Comparison of ENCODE assay signal across 14 cellular contexts in the genomic region with DNA sequence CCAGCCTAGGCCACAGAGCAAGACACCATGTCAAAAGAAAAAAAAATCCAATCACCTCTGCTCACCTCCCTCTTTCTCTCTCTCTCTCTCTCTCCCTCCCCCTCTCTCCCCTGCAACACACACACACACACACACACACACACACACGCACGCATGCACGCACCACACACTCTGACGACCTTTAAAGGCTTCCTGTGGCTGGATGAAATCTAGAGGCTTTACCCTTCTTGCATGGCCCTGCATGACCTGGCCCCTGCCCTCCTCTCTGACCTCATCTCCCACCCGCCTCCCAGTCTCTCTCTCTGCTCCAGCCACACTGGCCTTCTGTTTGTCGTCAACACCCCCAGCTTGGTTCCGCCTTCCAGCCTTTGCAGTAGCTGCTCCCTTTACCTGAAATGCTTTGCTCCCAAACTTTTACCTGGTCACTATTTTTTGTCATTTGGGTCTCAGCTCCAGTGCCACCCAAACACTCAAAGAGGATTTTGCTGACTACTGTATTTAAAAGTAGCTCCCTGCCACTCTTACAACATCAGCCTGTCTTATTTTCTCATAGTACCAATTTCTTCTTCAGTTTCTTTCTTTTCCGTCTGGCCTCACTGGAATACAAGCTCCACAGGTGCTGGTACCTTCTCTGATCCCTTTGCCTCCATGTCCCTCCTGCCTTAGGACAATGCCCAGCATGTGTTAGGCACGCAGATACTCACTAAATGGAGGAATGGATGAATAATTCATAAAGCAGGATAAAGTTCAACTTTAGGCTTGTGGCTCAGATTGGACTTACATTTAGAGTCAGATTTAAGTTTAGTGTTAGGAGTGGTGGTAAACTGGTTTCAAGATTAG. TPM values are rescaled to one million over a fixed set of nuclear protein-coding genes. Genes with fewer than 3 reads are reported as not detected.
DNase-seq lines count a peak whose midpoint lies in the region; ATAC-seq, FAIRE-seq and TF ChIP-seq lines count a peak whose summit lies in the region.
"Had no signal": no experiment of that assay in that cellular context is flagged by ENCODE, and none has a peak within 500 bp of the region (broad histone marks: within the 10 kb centered on the region; RNA-seq: fewer than 3 reads in every experiment).

No MANE protein-coding gene starts in this region.

- peak overlapping the region; percentile 4 for H3K4me3 Mint-ChIP-seq in activated CD4-positive, alpha-beta memory T cell treated with anti-CD3 and anti-CD28 coated beads, Interleukin-2, amount 10 ng/mL, durations not matched to agents 7 days and 5 days
- H3K4me3 Mint-ChIP-seq: nephron had no signal

- TF ChIP-seq CTCF in lower lobe of right lung (IDR thresholded peaks at IDR 0.05) = no peak

- no peaks in the 10 kb centered on the region for H4K20me1 ChIP-seq in BLaER1 treated with 17β-estradiol and CSF1 and Interleukin-3, amounts not matched to agents 10 nM and 100 nM

- CTCF ChIA-PET in activated CD4-positive, alpha-beta memory T cell treated with anti-CD3 and anti-CD28 coated beads, Interleukin-2, amount 10 ng/mL, durations not matched to agents 7 days and 5 days (lab: Charles Lee) = interaction anchor here (0.9 to 5.4 kb wide), 8 partner anchors 9 to 30 kb away, joined by 3 to 63 read pairs (median 8); a partner anchor contains a TSS

- ATAC-seq in lower lobe of right lung (peak in 1 of 2 donors; percentile 21), HG03354 (IDR thresholded peaks at IDR 0.05; ENCODE audit: poor library complexity, severe bottlenecking, unreplicated experiment) (no peak), left colon (no peak)
- ATAC-seq: PC-3 had no signal

- no peaks in the 10 kb centered on the region for H3K9me3 Mint-ChIP-seq in activated CD4-positive, alpha-beta memory T cell treated with anti-CD3 and anti-CD28 coated beads, Interleukin-2, amount 10 ng/mL, durations not matched to agents 7 days and 5 days
- H3K9me3 Mint-ChIP-seq: nephron had no signal

- peak overlapping the region in 9 of 11 experiments; percentile 11 to 56 (median 40); a peak in 13 of 22 replicates for H3K9ac ChIP-seq in BLaER1 treated with 17β-estradiol and CSF1 and Interleukin-3, amounts not matched to agents 10 nM and 100 nM

- H3K4me1 ChIP-seq in BLaER1 treated with 17β-estradiol and CSF1 and Interleukin-3, amounts not matched to agents 10 nM and 100 nM = peaks cover 83 to 100% (median 99%) of the 10 kb centered on the region in 10 experiments
- H3K4me1 ChIP-seq in lower lobe of right lung = peaks cover 12% of the 10 kb centered on the region

- no peaks in the 10 kb centered on the region for H3K9me3 ChIP-seq in BLaER1 treated with 17β-estradiol and CSF1 and Interleukin-3, amounts not matched to agents 10 nM and 100 nM (replicated peaks in 1 of 11)
- H3K9me3 ChIP-seq in lower lobe of right lung = no peaks in the 10 kb centered on the region

- H3K27ac Mint-ChIP-seq in activated CD4-positive, alpha-beta memory T cell treated with anti-CD3 and anti-CD28 coated beads, Interleukin-2, amount 10 ng/mL, durations not matched to agents 7 days and 5 days = peak overlapping the region; percentile 66

- no peak overlapping the region for H3K4me3 ChIP-seq in BLaER1 treated with 17β-estradiol and CSF1 and Interleukin-3, amounts not matched to agents 10 nM and 100 nM
- no peak overlapping the region for H3K4me3 ChIP-seq in lower lobe of right lung

- POLR2A ChIA-PET in activated CD4-positive, alpha-beta memory T cell treated with anti-CD3 and anti-CD28 coated beads, Interleukin-2, amount 10 ng/mL, durations not matched to agents 7 days and 5 days (lab: Charles Lee) = interaction anchor here (0.8 to 36.9 kb wide), 7 partner anchors 5 to 295 kb away, joined by 3 to 1578 read pairs (median 7); a partner anchor contains a TSS

- no peaks in the 10 kb centered on the region for H3K27me3 ChIP-seq in BLaER1 treated with 17β-estradiol and CSF1 and Interleukin-3, amounts not matched to agents 10 nM and 100 nM
- H3K27me3 ChIP-seq in lower lobe of right lung (ENCODE audit: low read depth) = no peaks in the 10 kb centered on the region

- peaks cover 47% of the 10 kb centered on the region for H3K27me3 Mint-ChIP-seq in activated CD4-positive, alpha-beta memory T cell treated with anti-CD3 and anti-CD28 coated beads, Interleukin-2, amount 10 ng/mL, durations not matched to agents 7 days and 5 days

- DNase-seq in GM19239 (ENCODE audit: insufficient read length, low spot score) (no peak), lower lobe of right lung (no peak), left colon (no peak), dedifferentiated amniotic fluid mesenchymal stem cell (ENCODE audit: extremely low spot score) (no peak), NCI-H1436 treated with DMSO at 0.1 percent for 48 hours (lab: John Stamatoyannopoulos, UW) (no peak)
- no peak for DNase-seq in activated CD4-positive, alpha-beta memory T cell treated with anti-CD3 and anti-CD28 coated beads, Interleukin-2, amount 10 ng/mL, durations not matched to agents 7 days and 5 days
- DNase-seq: cerebellar nuclear complex, NCI-H2171 treated with DMSO at 0.1 percent for 48 hours, PC-3 had no signal

- peak overlapping the region; percentile 77 to 98 (median 84) for H3K4me2 ChIP-seq in BLaER1 treated with 17β-estradiol and CSF1 and Interleukin-3, amounts not matched to agents 10 nM and 100 nM

- peaks cover 28% of the 10 kb centered on the region for H3K36me3 Mint-ChIP-seq in activated CD4-positive, alpha-beta memory T cell treated with anti-CD3 and anti-CD28 coated beads, Interleukin-2, amount 10 ng/mL, durations not matched to agents 7 days and 5 days (ENCODE audit: low read depth)

- peak; percentile 84 for FAIRE-seq in GM19239 (lab: Jason Lieb, UNC)

- peaks cover 64% of the 10 kb centered on the region for H3K4me1 Mint-ChIP-seq in activated CD4-positive, alpha-beta memory T cell treated with anti-CD3 and anti-CD28 coated beads, Interleukin-2, amount 10 ng/mL, durations not matched to agents 7 days and 5 days
- H3K4me1 Mint-ChIP-seq: nephron had no signal

- H3K27ac ChIP-seq in BLaER1 treated with 17β-estradiol and CSF1 and Interleukin-3, amounts not matched to agents 10 nM and 100 nM = peak overlapping the region; percentile 38 to 92 (median 74); a peak in 21 of 22 replicates
- peak overlapping the region; percentile 6 for H3K27ac ChIP-seq in lower lobe of right lung

- intact Hi-C loops in lower lobe of right lung (cut with DNase I) = no loop called here
- intact Hi-C loops in left colon (cut with DNase I, micrococcal nuclease) = no loop called here

- H3K36me3 ChIP-seq in BLaER1 treated with 17β-estradiol and CSF1 and Interleukin-3, amounts not matched to agents 10 nM and 100 nM = no peaks in the 10 kb centered on the region
- no peaks in the 10 kb centered on the region for H3K36me3 ChIP-seq in lower lobe of right lung

RNA-seq across cellular contexts. Expression of a gene that starts 4.3 kb away (rescaled TPM):
- 10 to 100 TPM; 37.2 to 38.4 TPM for total RNA-seq in activated CD4-positive, alpha-beta memory T cell treated with anti-CD3 and anti-CD28 coated beads, Interleukin-2, amount 10 ng/mL, durations not matched to agents 7 days and 5 days
- total RNA-seq in lower lobe of right lung = not detected
- total RNA-seq in left colon = under 1 TPM in 1 of 2 donors, not detected in 1; 0.36 TPM
- total RNA-seq: fibroblast of lung, H4, PC-3 had no signal

RNA-seq across cellular contexts. Expression of a gene that starts 7.6 kb away (rescaled TPM):
- 100 to 1,000 TPM; 124 to 130 TPM for total RNA-seq in activated CD4-positive, alpha-beta memory T cell treated with anti-CD3 and anti-CD28 coated beads, Interleukin-2, amount 10 ng/mL, durations not matched to agents 7 days and 5 days
- total RNA-seq in lower lobe of right lung (4.5 TPM), left colon (1 to 10 TPM in 1 of 2 donors, under 1 TPM in 1; 0.27 to 1.4 TPM)
- total RNA-seq: fibroblast of lung, H4, PC-3 had no signal

RNA-seq across cellular contexts. Expression of a gene that starts 14.5 kb away (rescaled TPM):
- total RNA-seq in activated CD4-positive, alpha-beta memory T cell treated with anti-CD3 and anti-CD28 coated beads, Interleukin-2, amount 10 ng/mL, durations not matched to agents 7 days and 5 days = 1,000 to 10,000 TPM; 1,185 to 1,194 TPM
- total RNA-seq in lower lobe of right lung = 10.0 TPM
- 1 to 10 TPM in 1 of 2 donors, under 1 TPM in 1; 0.70 to 3.0 TPM for total RNA-seq in left colon
- total RNA-seq: fibroblast of lung, H4 had no signal

RNA-seq across cellular contexts. Expression of a gene that starts 18.3 kb away (rescaled TPM):
- 10 to 100 TPM; 69.8 to 74.5 TPM for total RNA-seq in activated CD4-positive, alpha-beta memory T cell treated with anti-CD3 and anti-CD28 coated beads, Interleukin-2, amount 10 ng/mL, durations not matched to agents 7 days and 5 days
- total RNA-seq in lower lobe of right lung = 127 TPM
- 1 to 10 TPM; 2.4 to 5.8 TPM for total RNA-seq in left colon
- total RNA-seq: fibroblast of lung, H4, PC-3 had no signal

RNA-seq across cellular contexts. Expression of a gene that starts 20.3 kb away (rescaled TPM):
- total RNA-seq in activated CD4-positive, alpha-beta memory T cell treated with anti-CD3 and anti-CD28 coated beads, Interleukin-2, amount 10 ng/mL, durations not matched to agents 7 days and 5 days = 10 to 100 TPM; 22.8 to 23.6 TPM
- 17.8 TPM for total RNA-seq in lower lobe of right lung
- 10 to 100 TPM; 14.4 to 18.0 TPM for total RNA-seq in left colon

Comparison
In these comparisons a context has a peak if more than half of its experiments do, and no peak if none do; other contexts are left out.
1. RNA of a gene that starts 4.3 kb away (total RNA-seq): 37.2 to 38.4 TPM in activated CD4-positive, alpha-beta memory T cell treated with anti-CD3 and anti-CD28 coated beads, Interleukin-2, amount 10 ng/mL, durations not matched to agents 7 days and 5 days; 0.36 TPM in left colon and not detected in lower lobe of right lung (single experiment); every median in the first group is over 10 times any median in the second.
2. RNA of a gene that starts 7.6 kb away (total RNA-seq): 124 to 130 TPM in activated CD4-positive, alpha-beta memory T cell treated with anti-CD3 and anti-CD28 coated beads, Interleukin-2, amount 10 ng/mL, durations not matched to agents 7 days and 5 days; 4.5 TPM in lower lobe of right lung (single experiment) and 0.27 to 1.4 TPM in left colon; every median in the first group is over 10 times any median in the second.
3. RNA of a gene that starts 14.5 kb away (total RNA-seq): 1,185 to 1,194 TPM in activated CD4-positive, alpha-beta memory T cell treated with anti-CD3 and anti-CD28 coated beads, Interleukin-2, amount 10 ng/mL, durations not matched to agents 7 days and 5 days; 10.0 TPM in lower lobe of right lung (single experiment) and 0.70 to 3.0 TPM in left colon; every median in the first group is over 100 times any median in the second.